Comparison of ENCODE assay signal across 1 cellular context in genomic region chr19:16659832-16660708, GRCh38.
TF ChIP-seq lines count a peak whose summit lies in the region.

Gene SMIM7, minus strand, starts transcription at chr19:16660144. Its CDS starts 34 bp downstream, at chr19:16660110.

TF ChIP-seq in H1, 55 proteins besides CTCF, POLR2A, EP300 and RAD21 (continued from another document):
- TF ChIP-seq POU5F1 (IDR thresholded peaks at IDR 0.05; ENCODE audit: low read depth, low read length): no peak
- TF ChIP-seq ZNF274 (IDR thresholded peaks at IDR 0.05; ENCODE audit: borderline replicate concordance, extremely low read depth, low read length): no peak
- TF ChIP-seq USF2 (IDR thresholded peaks at IDR 0.05; ENCODE audit: low read length): peak; percentile 29; the same call in 1 of the 2 replicates
- TF ChIP-seq CREB1 (IDR thresholded peaks at IDR 0.05): peak; percentile 59; the same call in 1 of the 2 replicates
- TF ChIP-seq CBX5 (IDR thresholded peaks at IDR 0.05; ENCODE audit: low read depth, low read length): no peak
- TF ChIP-seq BACH1 (IDR thresholded peaks at IDR 0.05; ENCODE audit: low read length): no peak
- TF ChIP-seq KDM4A (IDR thresholded peaks at IDR 0.05; ENCODE audit: low read depth, low read length, severe bottlenecking): peak; percentile 78
- peak; percentile 60; the same call in 1 of the 2 replicates for TF ChIP-seq TBP (IDR thresholded peaks at IDR 0.05; ENCODE audit: low read depth, low read length)
- TF ChIP-seq CHD7 (IDR thresholded peaks at IDR 0.05; ENCODE audit: insufficient replicate concordance, low read length): no peak
- TF ChIP-seq SAP30 (IDR thresholded peaks at IDR 0.05; ENCODE audit: insufficient read depth, insufficient replicate concordance, low read length): no peak
- peak; percentile 58; the same call in 1 of the 2 replicates for TF ChIP-seq SP4 (IDR thresholded peaks at IDR 0.05; ENCODE audit: low read length)
- peak; percentile 93 for TF ChIP-seq POLR2AphosphoS5 (IDR thresholded peaks at IDR 0.05; ENCODE audit: low read depth, low read length)
- TF ChIP-seq PHF8 (conservative IDR thresholded peaks at IDR 0.05; ENCODE audit: low read depth, low read length): peak; percentile 100
- TF ChIP-seq SP2 (IDR thresholded peaks at IDR 0.05; ENCODE audit: low read length): peak; percentile 65
- no peak for TF ChIP-seq RXRA (IDR thresholded peaks at IDR 0.05; ENCODE audit: insufficient read depth, low read depth, low read length)
- TF ChIP-seq KDM5A (IDR thresholded peaks at IDR 0.05; ENCODE audit: low read length): no peak
- no peak for TF ChIP-seq BRCA1 (IDR thresholded peaks at IDR 0.05; ENCODE audit: low read depth, low read length)
- TF ChIP-seq BCL11A (IDR thresholded peaks at IDR 0.05; ENCODE audit: low read depth in 2 of 2, low read length in 2 of 2): no peak
- TF ChIP-seq TAF7 (optimal IDR thresholded peaks at IDR 0.05; ENCODE audit: borderline replicate concordance, low read depth, low read length): no peak
- TF ChIP-seq TAF1 (IDR thresholded peaks at IDR 0.05; ENCODE audit: low read depth, low read length): peak; percentile 70
- TF ChIP-seq HDAC2 (IDR thresholded peaks at IDR 0.05; ENCODE audit: borderline replicate concordance in 1 of 2, low read depth in 2 of 2, low read length in 2 of 2): no peak
- TF ChIP-seq YY1 (IDR thresholded peaks at IDR 0.05; ENCODE audit: low read depth, low read length): no peak
- peak; percentile 92 for TF ChIP-seq SP1 (IDR thresholded peaks at IDR 0.05; ENCODE audit: low read depth, low read length)
- TF ChIP-seq TEAD4 (IDR thresholded peaks at IDR 0.05; ENCODE audit: low read depth, low read length): no peak
- TF ChIP-seq GABPA (IDR thresholded peaks at IDR 0.05; ENCODE audit: borderline replicate concordance, insufficient read depth, low read length): peak; percentile 97
- no peak for TF ChIP-seq JUN (IDR thresholded peaks at IDR 0.05; ENCODE audit: low read depth, low read length)
- peak; percentile 39 for TF ChIP-seq NANOG (IDR thresholded peaks at IDR 0.05; ENCODE audit: insufficient read depth, low read depth, low read length, poor library complexity, severe bottlenecking)
- no peak for TF ChIP-seq GTF2F1 (IDR thresholded peaks at IDR 0.05; ENCODE audit: borderline replicate concordance, low read depth, low read length)
- TF ChIP-seq NRF1 (IDR thresholded peaks at IDR 0.05; ENCODE audit: low read depth, low read length): peak; percentile 88
- TF ChIP-seq SIRT6 (IDR thresholded peaks at IDR 0.05; ENCODE audit: low read length): no peak
- no peak for TF ChIP-seq JUND (IDR thresholded peaks at IDR 0.05; ENCODE audit: low read length)
- no peak for TF ChIP-seq ATF2 (IDR thresholded peaks at IDR 0.05; ENCODE audit: low read length)
- peak; percentile 90 for TF ChIP-seq E2F6 (IDR thresholded peaks at IDR 0.05)
TF ChIP-seq in H1: peak in this region for 17.
